In genomic region chr7:28442540-28443420, GRCh38 we compare ENCODE assay signal across 16 cellular contexts. TPM values are rescaled to one million over a fixed set of nuclear protein-coding genes. Genes with fewer than 3 reads are reported as not detected.
DNase-seq lines count a peak whose midpoint lies in the region; ATAC-seq and TF ChIP-seq lines count a peak whose summit lies in the region.
"Had no signal": no experiment of that assay in that cellular context is flagged by ENCODE, and none has a peak within 500 bp of the region (broad histone marks: within the 10 kb centered on the region; RNA-seq: fewer than 3 reads in every experiment).

No MANE protein-coding gene starts in this region.

- no peak overlapping the region for H3K4me3 Mint-ChIP-seq in activated T-cell treated with anti-CD3 and anti-CD28 coated beads, Interleukin-2, amount 50 U/mL, for 4 hours
- H3K4me3 Mint-ChIP-seq in stimulated activated effector memory CD8-positive, alpha-beta T cell treated with anti-CD3 and anti-CD28 coated beads, Interleukin-12 subunit alpha, Interleukin-12 subunit beta, amount 100 ng/mL, for 72 hours, result no peak overlapping the region
- no peak overlapping the region for H3K4me3 Mint-ChIP-seq in nephron progenitor cell
- H3K4me3 Mint-ChIP-seq: IgD-negative memory B cell had no signal

- TF ChIP-seq CTCF in nephron progenitor cell (IDR thresholded peaks at IDR 0.05), result no peak

- no peaks in the 10 kb centered on the region for H3K36me3 Mint-ChIP-seq in activated T-cell treated with anti-CD3 and anti-CD28 coated beads, Interleukin-2, amount 50 U/mL, for 4 hours (ENCODE audit: insufficient read depth)
- H3K36me3 Mint-ChIP-seq in stimulated activated effector memory CD8-positive, alpha-beta T cell treated with anti-CD3 and anti-CD28 coated beads, Interleukin-12 subunit alpha, Interleukin-12 subunit beta, amount 100 ng/mL, for 72 hours, result no peaks in the 10 kb centered on the region
- peaks cover 12% of the 10 kb centered on the region for H3K36me3 Mint-ChIP-seq in nephron progenitor cell (ENCODE audit: low read depth)

- peaks cover 7% of the 10 kb centered on the region for H3K9me3 Mint-ChIP-seq in activated T-cell treated with anti-CD3 and anti-CD28 coated beads, Interleukin-2, amount 50 U/mL, for 4 hours
- peaks cover 4% of the 10 kb centered on the region for H3K9me3 Mint-ChIP-seq in stimulated activated effector memory CD8-positive, alpha-beta T cell treated with anti-CD3 and anti-CD28 coated beads, Interleukin-12 subunit alpha, Interleukin-12 subunit beta, amount 100 ng/mL, for 72 hours
- H3K9me3 Mint-ChIP-seq in nephron progenitor cell, result peaks cover 24% of the 10 kb centered on the region

- H3K27ac Mint-ChIP-seq in stimulated activated effector memory CD8-positive, alpha-beta T cell treated with anti-CD3 and anti-CD28 coated beads, Interleukin-12 subunit alpha, Interleukin-12 subunit beta, amount 100 ng/mL, for 72 hours, result no peak overlapping the region
- H3K27ac Mint-ChIP-seq in nephron progenitor cell, result no peak overlapping the region
- H3K27ac Mint-ChIP-seq: IgD-negative memory B cell had no signal

- peaks cover 17% of the 10 kb centered on the region for H3K27me3 Mint-ChIP-seq in activated T-cell treated with anti-CD3 and anti-CD28 coated beads, Interleukin-2, amount 50 U/mL, for 4 hours (ENCODE audit: low read depth)
- H3K27me3 Mint-ChIP-seq in nephron progenitor cell (ENCODE audit: low read depth, poor library complexity), result peaks cover 5% of the 10 kb centered on the region

- DNase-seq in activated T-cell treated with anti-CD3 and anti-CD28 coated beads, Interleukin-2, amount 50 U/mL, for 4 hours, result no peak
- no peak for DNase-seq in activated T-cell treated with anti-CD3 and anti-CD28 coated beads, Interleukin-2, amount 50 U/mL, for 1 hour
- DNase-seq in stimulated activated effector memory CD8-positive, alpha-beta T cell treated with anti-CD3 and anti-CD28 coated beads, Interleukin-12 subunit alpha, Interleukin-12 subunit beta, amount 100 ng/mL, for 72 hours (ENCODE audit: low spot score in 2 of 2), result no peak
- no peak for DNase-seq in nephron progenitor cell
- DNase-seq in AG08396 (ENCODE audit: low spot score), result no peak
- no peak for DNase-seq in pons (ENCODE audit: low spot score)
- DNase-seq: activated gamma-delta T cell treated with Interleukin-2 at 50 U/mL for 16 hours; effector CD4-positive, alpha-beta T cell; hypothalamus; NCI-H526 treated with DMSO at 0.1 percent for 48 hours; retina had no signal

- H3K4me1 Mint-ChIP-seq in activated T-cell treated with anti-CD3 and anti-CD28 coated beads, Interleukin-2, amount 50 U/mL, for 4 hours (ENCODE audit: low read depth), result peaks cover 13% of the 10 kb centered on the region
- no peaks in the 10 kb centered on the region for H3K4me1 Mint-ChIP-seq in stimulated activated effector memory CD8-positive, alpha-beta T cell treated with anti-CD3 and anti-CD28 coated beads, Interleukin-12 subunit alpha, Interleukin-12 subunit beta, amount 100 ng/mL, for 72 hours
- peaks cover 4% of the 10 kb centered on the region for H3K4me1 Mint-ChIP-seq in nephron progenitor cell
- H3K4me1 Mint-ChIP-seq: IgD-negative memory B cell had no signal

- ATAC-seq in activated T-cell treated with anti-CD3 and anti-CD28 coated beads, Interleukin-2, amount 50 U/mL, for 4 hours, result peak; percentile 82 to 87
- ATAC-seq in GM19035 (IDR thresholded peaks at IDR 0.05; ENCODE audit: unreplicated experiment) (peak; percentile 73), SK-N-SH treated with all-trans-retinoic acid at 6 μM for 48 hours (no peak)
- ATAC-seq in stimulated activated effector memory CD8-positive, alpha-beta T cell treated with anti-CD3 and anti-CD28 coated beads, Interleukin-12 subunit alpha, Interleukin-12 subunit beta, amount 100 ng/mL, for 72 hours, result peak; percentile 91
- ATAC-seq: HCT116 had no signal

TF ChIP-seq in SK-N-SH treated with all-trans-retinoic acid at 6 μM for 48 hours, 23 proteins besides CTCF, POLR2A, EP300 and RAD21:
- no peak for TF ChIP-seq ZNF70 (CRISPR knock-in tag; IDR thresholded peaks at IDR 0.05)
- TF ChIP-seq ZC3H10 (CRISPR knock-in tag; IDR thresholded peaks at IDR 0.05), result no peak
- TF ChIP-seq ARNTL (CRISPR knock-in tag; IDR thresholded peaks at IDR 0.05; ENCODE audit: borderline replicate concordance, low read depth), result no peak
- no peak for TF ChIP-seq ZNF565 (CRISPR knock-in tag; conservative IDR thresholded peaks at IDR 0.05; ENCODE audit: low read depth)
- TF ChIP-seq POU6F1 (CRISPR knock-in tag; IDR thresholded peaks at IDR 0.05; ENCODE audit: borderline replicate concordance, low read depth), result no peak
- no peak for TF ChIP-seq TOX (CRISPR knock-in tag; IDR thresholded peaks at IDR 0.05; ENCODE audit: borderline replicate concordance)
- peak; percentile 62 for TF ChIP-seq ISL1 (CRISPR knock-in tag; IDR thresholded peaks at IDR 0.05)
- peak; percentile 62; the same call in 1 of the 2 replicates for TF ChIP-seq PATZ1 (CRISPR knock-in tag; IDR thresholded peaks at IDR 0.05; ENCODE audit: borderline replicate concordance)
- TF ChIP-seq CSRNP3 (CRISPR knock-in tag; IDR thresholded peaks at IDR 0.05), result no peak
TF ChIP-seq in SK-N-SH treated with all-trans-retinoic acid at 6 μM for 48 hours: peak in this region for 2.

RNA-seq across cellular contexts. Expression of gene CREB5, which starts 30.5 kb away (rescaled TPM):
- under 1 TPM; 0.37 to 0.81 (median 0.68) TPM for total RNA-seq in activated T-cell treated with anti-CD3 and anti-CD28 coated beads, Interleukin-2, amount 50 U/mL, for 4 hours
- total RNA-seq: activated CD8-positive, alpha-beta memory T cell treated with anti-CD3 and anti-CD28 coated beads for 36 hours had no signal
